Comparison of ENCODE assay signal across 8 cellular contexts in genomic region chr14:77457522-77458248, GRCh38. TPM values are rescaled to one million over a fixed set of nuclear protein-coding genes. Genes with fewer than 3 reads are reported as not detected.
DNase-seq lines count a peak whose midpoint lies in the region; ATAC-seq, FAIRE-seq and TF ChIP-seq lines count a peak whose summit lies in the region.

AHSA1 (plus strand) TSS chr14:77458093; CDS start chr14:77458190, 97 bp downstream.
VIPAS39 (minus strand) TSS chr14:77457601; CDS start chr14:77454102, 3,499 bp downstream.

- peaks cover 6% of the 10 kb centered on the region for H4K20me1 ChIP-seq in mammary epithelial cell (ENCODE audit: insufficient read depth, low read length)

- H3K27me3 ChIP-seq in WERI-Rb-1 (ENCODE audit: insufficient read depth, low read depth, severe bottlenecking) (no peaks in the 10 kb centered on the region), mammary epithelial cell (ENCODE audit: insufficient read depth, low read length) (no peaks in the 10 kb centered on the region), small intestine (ENCODE audit: control insufficient read depth in 2 of 2, insufficient read depth in 2 of 2, low read length in 2 of 2) (no peaks in the 10 kb centered on the region)

- FAIRE-seq in small intestine (lab: Jason Lieb, UNC), result no peak

- dilution Hi-C loops in mammary epithelial cell (cut with HindIII; ENCODE audit: low sequenced_read_pairs), result no loop called here

- H3K79me2 ChIP-seq in mammary epithelial cell (ENCODE audit: insufficient read depth, low read length), result peaks cover 74% of the 10 kb centered on the region

- peak within 1 kb of the TSS; percentile 95 for H3K9ac ChIP-seq in mammary epithelial cell (ENCODE audit: insufficient read depth, low read length)

- H3K27ac ChIP-seq in WERI-Rb-1 (peak within 1 kb of the TSS; percentile 97), mammary epithelial cell (ENCODE audit: insufficient read depth, low read depth, low read length) (peak within 1 kb of the TSS; percentile 89), small intestine (ENCODE audit: low read depth in 1 of 2, low read length in 1 of 2) (peak within 1 kb of the TSS; percentile 83 to 99)

- H3K36me3 ChIP-seq in WERI-Rb-1, result peaks cover 33% of the 10 kb centered on the region
- H3K36me3 ChIP-seq in mammary epithelial cell (ENCODE audit: insufficient read depth, low read length), result peaks cover 22% of the 10 kb centered on the region
- H3K36me3 ChIP-seq in small intestine (ENCODE audit: control insufficient read depth in 2 of 2, insufficient read depth in 2 of 2, low read length in 2 of 2), result peaks cover 4 to 6% of the 10 kb centered on the region in 2 donors

- H3K4me1 ChIP-seq in mammary epithelial cell (ENCODE audit: insufficient read depth, low read length) (peaks cover 18% of the 10 kb centered on the region), small intestine (ENCODE audit: control insufficient read depth in 2 of 2, insufficient read depth in 1 of 2, low read depth in 1 of 2, low read length in 1 of 2) (peaks cover 0 to 3% of the 10 kb centered on the region in 2 donors)

- peak; percentile 84 for ATAC-seq in GM18873 (IDR thresholded peaks at IDR 0.05; ENCODE audit: low FRiP score, unreplicated experiment)
- ATAC-seq in HG03139 (IDR thresholded peaks at IDR 0.05; ENCODE audit: unreplicated experiment), result peak; percentile 88

- in situ Hi-C loops in ACHN (cut with HindIII; ENCODE audit: low pct_ligation_motif_present, low pct_unique_long_range_greater_than_20kb, low sequenced_read_pairs) (no loop called here), mammary epithelial cell (cut with MboI; ENCODE audit: low sequenced_read_pairs in 2 of 2) (loop anchor here in 1 of 2 donors (25.0 kb wide), 1 partner anchor 255 kb away; the partner anchor contains the start of genes ALKBH1 and SLIRP)

- H2AFZ ChIP-seq in mammary epithelial cell (ENCODE audit: low read depth, low read length), result peak within 1 kb of the TSS; percentile 99

- peak within 1 kb of the TSS; percentile 87 for H3K4me3 ChIP-seq in WERI-Rb-1 (ENCODE audit: low read depth, low read length)
- peak within 1 kb of the TSS; percentile 90 to 96 (median 94) for H3K4me3 ChIP-seq in mammary epithelial cell (replicated peaks in 1 of 3; ENCODE audit: insufficient read depth in 1 of 3, low read depth in 2 of 3, low read length in 3 of 3)
- H3K4me3 ChIP-seq in small intestine (ENCODE audit: low read depth in 1 of 2, low read length in 2 of 2), result peak within 1 kb of the TSS; percentile 98 to 99

- no TSS peak for BruUV-seq in mammary epithelial cell (replicated peaks; lab: Mats Ljungman, UMichigan)

- peak within 1 kb of the TSS; percentile 79 for H3K4me2 ChIP-seq in mammary epithelial cell (ENCODE audit: insufficient read depth, low read depth, low read length)

- no peaks in the 10 kb centered on the region for H3K9me3 ChIP-seq in WERI-Rb-1 (ENCODE audit: severe bottlenecking)
- H3K9me3 ChIP-seq in mammary epithelial cell (replicated peaks; ENCODE audit: insufficient read depth, low read length), result no peaks in the 10 kb centered on the region
- no peaks in the 10 kb centered on the region for H3K9me3 ChIP-seq in small intestine (ENCODE audit: control insufficient read depth, low read depth)

- CTCF ChIA-PET in mammary epithelial cell (lab: Charles Lee; ENCODE audit: low non-redundant PET), result no interaction called here

- TF ChIP-seq CTCF in WERI-Rb-1 (IDR thresholded peaks at IDR 0.05; ENCODE audit: low read depth, low read length) (no peak), mammary epithelial cell (conservative IDR thresholded peaks at IDR 0.05 in 1 of 2, IDR thresholded peaks at IDR 0.05 in 1 of 2; ENCODE audit: extremely low read depth in 1 of 2, insufficient read depth in 1 of 2, low read depth in 1 of 2, low read length in 2 of 2) (no peak)

- DNase-seq in ACHN (peak; percentile 98), NCI-H2227 (lab: John Stamatoyannopoulos, UW; ENCODE audit: unreplicated experiment) (peak; percentile 97), WERI-Rb-1 (peak; percentile 97), mammary epithelial cell (peak; percentile 99), iPS-NIHi11 (ENCODE audit: low spot score) (peak; percentile 90), small intestine (peak; percentile 99)

- intact Hi-C loops in mammary epithelial cell (cut with micrococcal nuclease), result loop anchor here (1.0 to 5.0 kb wide), 4 partner anchors 135 to 345 kb away; partner anchors contain the start of genes ADCK1, GSTZ1 and POMT2

- 2% methylated on average over 33 of the region's 50 CpGs for WGBS in mammary epithelial cell (ENCODE audit: low coverage, missing lambda C conversion rate)
- 0% methylated on average over 45 to 50 of the region's 50 CpGs for WGBS in small intestine, 3 donors

RNA-seq across cellular contexts. Expression of gene AHSA1, which starts in this region (rescaled TPM):
- 100 to 1,000 TPM in 1 of 2 donors, 10 to 100 TPM in 1; 63.7 to 140 TPM for total RNA-seq in mammary epithelial cell
- polyA plus RNA-seq in mammary epithelial cell (224 TPM), small intestine (10 to 100 TPM; 57.3 to 90.8 (median 80.7) TPM)
- 311 TPM for polyA minus RNA-seq in mammary epithelial cell

RNA-seq across cellular contexts. Expression of gene VIPAS39, which starts in this region (rescaled TPM):
- 10 to 100 TPM; 15.3 to 25.7 TPM for total RNA-seq in mammary epithelial cell
- polyA plus RNA-seq in mammary epithelial cell (14.9 TPM), small intestine (10 to 100 TPM in 2 of 3 donors, 1 to 10 TPM in 1; 9.5 to 13.0 (median 12.5) TPM)
- 26.4 TPM for polyA minus RNA-seq in mammary epithelial cell

Comparison
In these comparisons a context has a peak if more than half of its experiments do, and no peak if none do; other contexts are left out.
1. Peak in every context shown above with its lines: DNase-seq, ATAC-seq, H3K4me3 ChIP-seq and H3K27ac ChIP-seq.